Comparison of ENCODE assay signal across 22 cellular contexts in genomic region chr16:50932348-50932916, GRCh38.
A peak's percentile ranks its signal among the peaks of the same experiment; 100 is the strongest.
DNase-seq lines count a peak whose midpoint lies in the region; ATAC-seq and TF ChIP-seq lines count a peak whose summit lies in the region.
"Had no signal": no experiment of that assay in that cellular context is flagged by ENCODE, and none has a peak within 500 bp of the region (broad histone marks: within the 10 kb centered on the region; RNA-seq: fewer than 3 reads in every experiment).

No MANE protein-coding gene starts in this region.

- peak; percentile 41 for ATAC-seq in left lung

- DNase-seq in AML-193 (lab: John Stamatoyannopoulos, UW), result peak; percentile 14 to 54
- DNase-seq in MV-4-11 (lab: John Stamatoyannopoulos, UW), result peak; percentile 76
- peak; percentile 25 for DNase-seq in SKM-1 (lab: John Stamatoyannopoulos, UW; ENCODE audit: unreplicated experiment)
- no peak for DNase-seq in left lung
- DNase-seq in putamen (ENCODE audit: low spot score), result no peak
- DNase-seq in endothelial cell (ENCODE audit: low spot score), result no peak
- no peak for DNase-seq in stimulated activated CD4-positive, alpha-beta T cell treated with anti-CD3 and anti-CD28 coated beads, Interleukin-2, amount 100 ng/mL, for 24 hours
- no peak for DNase-seq in SW480 (ENCODE audit: low spot score)
- DNase-seq: BE2C; Caco-2; CD4-positive, alpha-beta T cell; GDM1; NCI-H1105 treated with DMSO at 0.1 percent for 48 hours; NCI-H1694; NCI-H2081 treated with DMSO at 0.1 percent for 48 hours; NCI-H446 treated with DMSO at 0.1 percent for 48 hours; NCI-H748 treated with DMSO at 0.1 percent for 48 hours; NK-92 treated with Interleukin-12 subunit alpha and Interleukin-12 subunit beta, amount 100 ng/mL, for 24 hours; PC-9; SIG-M5 had no signal

- H3K4me1 ChIP-seq in left lung, result peaks cover 0 to 4% of the 10 kb centered on the region in 2 donors
- H3K4me1 ChIP-seq: BE2C, Caco-2 had no signal

- no peak overlapping the region for H3K4me3 Mint-ChIP-seq in endothelial cell (ENCODE audit: unreplicated experiment)
- H3K4me3 Mint-ChIP-seq: CD4-positive, alpha-beta T cell had no signal

- H3K27me3 Mint-ChIP-seq in endothelial cell (ENCODE audit: unreplicated experiment), result no peaks in the 10 kb centered on the region

- H3K27ac ChIP-seq in left lung, result no peak overlapping the region
- H3K27ac ChIP-seq: HL-60, PC-9, RWPE1 had no signal

- intact Hi-C loops in left lung (cut with DNase I), result no loop called here

- H3K27ac Mint-ChIP-seq in endothelial cell (ENCODE audit: unreplicated experiment), result no peak overlapping the region
- H3K27ac Mint-ChIP-seq: CD4-positive, alpha-beta T cell had no signal

- no peaks in the 10 kb centered on the region for H3K27me3 ChIP-seq in left lung
- H3K27me3 ChIP-seq: BE2C had no signal

- no peaks in the 10 kb centered on the region for H3K9me3 Mint-ChIP-seq in endothelial cell (ENCODE audit: unreplicated experiment)

- no peak overlapping the region for H3K4me3 ChIP-seq in left lung
- H3K4me3 ChIP-seq: PC-9 had no signal

- TF ChIP-seq CTCF in left lung (IDR thresholded peaks at IDR 0.05), result no peak
- TF ChIP-seq CTCF in endothelial cell (IDR thresholded peaks at IDR 0.05; ENCODE audit: unreplicated experiment), result no peak

- H3K9me3 ChIP-seq in left lung, result no peaks in the 10 kb centered on the region
- H3K9me3 ChIP-seq: BE2C, Caco-2 had no signal

- H3K36me3 Mint-ChIP-seq in endothelial cell (ENCODE audit: low read depth, unreplicated experiment), result no peaks in the 10 kb centered on the region

- H3K4me1 Mint-ChIP-seq in endothelial cell (ENCODE audit: unreplicated experiment), result no peaks in the 10 kb centered on the region

- no peaks in the 10 kb centered on the region for H3K36me3 ChIP-seq in left lung
- H3K36me3 ChIP-seq: BE2C had no signal

Comparison
In these comparisons a context has a peak if more than half of its experiments do, and no peak if none do; other contexts are left out.
1. DNase-seq: peak in AML-193 (2 of 2), MV-4-11 (single experiment) and SKM-1 (single experiment); none in left lung (0 of 2), putamen (single experiment), endothelial cell (single experiment), stimulated activated CD4-positive, alpha-beta T cell treated with anti-CD3 and anti-CD28 coated beads, Interleukin-2, amount 100 ng/mL, for 24 hours (0 of 2) and SW480 (single experiment).